In the genomic region with DNA sequence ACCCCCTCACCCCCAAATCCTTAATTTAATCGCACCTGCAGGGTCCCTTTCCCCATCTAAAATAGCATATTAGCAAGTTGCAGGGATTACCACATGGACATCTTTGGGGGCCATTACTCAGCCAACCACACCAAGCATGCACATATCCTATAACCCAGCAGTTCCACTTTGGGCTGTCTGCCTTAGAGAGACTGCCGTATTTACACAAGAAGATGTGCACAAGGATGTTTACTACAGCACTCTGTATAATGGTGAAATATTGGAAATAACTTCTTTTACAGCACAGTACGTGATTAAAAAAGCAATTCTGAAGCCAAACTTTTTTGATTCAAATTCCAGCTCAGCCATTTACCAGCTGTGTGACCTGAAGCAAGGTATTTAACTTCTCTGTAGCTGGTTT, we compare ENCODE assay signal across 11 cellular contexts. TPM values are rescaled to one million over a fixed set of nuclear protein-coding genes. Genes with fewer than 3 reads are reported as not detected.
"Had no signal": no experiment of that assay in that cellular context is flagged by ENCODE, and none has a peak within 500 bp of the region (broad histone marks: within the 10 kb centered on the region; RNA-seq: fewer than 3 reads in every experiment).

No MANE protein-coding gene starts in this region.

- FAIRE-seq: H1, H54 had no signal

- H3K4me1 Mint-ChIP-seq: GM23338, H9 had no signal

- H3K9ac ChIP-seq: GM23248 had no signal

- H3K4me3 ChIP-seq: GM23248, GM23338, HAP-1 had no signal

- H2AFZ ChIP-seq: GM23248, GM23338 had no signal

- ATAC-seq: GM23338, HCT116 had no signal

- DNase-seq: GM23248, GOT3, H7, H9, HCEC 1CT, HFFc6 had no signal

- H3K4me2 ChIP-seq: GM23338 had no signal

- H3K4me1 ChIP-seq: HAP-1 had no signal

- H3K4me3 Mint-ChIP-seq: GM23338, H9, HFFc6 had no signal

- H3K36me3 ChIP-seq: HAP-1 had no signal

- H3K27ac Mint-ChIP-seq: GM23338, H9, HFFc6 had no signal

- H3K27ac ChIP-seq: GM23248 had no signal

RNA-seq across cellular contexts. Expression of gene LDLRAD4, which starts 17.2 kb away (rescaled TPM):
- total RNA-seq: GM23248, HFFc6 had no signal
- polyA plus RNA-seq: GM23248 had no signal
